2 cellular contexts compared by ENCODE assay signal in the genomic region with DNA sequence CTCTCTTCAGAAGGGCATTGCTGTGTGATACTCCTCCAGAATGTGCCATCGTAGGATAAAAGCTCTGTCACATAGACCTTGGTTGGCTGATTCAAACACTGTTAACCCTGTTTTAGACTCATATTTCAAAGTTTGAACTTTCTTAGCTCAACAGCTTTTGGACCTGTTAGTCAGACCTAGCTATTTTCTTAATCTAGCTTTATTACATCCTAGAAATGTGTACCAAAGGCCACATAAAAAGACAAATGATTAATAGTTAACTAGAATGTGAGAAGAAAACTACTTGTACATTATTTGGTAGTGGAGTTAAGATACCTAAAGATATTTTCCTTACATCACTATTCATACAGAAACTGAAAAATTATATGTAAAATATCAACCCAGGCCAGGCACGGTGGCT.
TF ChIP-seq lines count a peak whose summit lies in the region.

No MANE protein-coding gene starts in this region.

TF ChIP-seq in liver, 16 proteins besides CTCF, POLR2A, EP300 and RAD21:
- TF ChIP-seq NR2F2 (IDR thresholded peaks at IDR 0.05) (no peak), SP1 (IDR thresholded peaks at IDR 0.05) (no peak), JUND (IDR thresholded peaks at IDR 0.05) (peak in 1 of 2 donors; percentile 9), RXRA (IDR thresholded peaks at IDR 0.05) (no peak), FOXA2 (IDR thresholded peaks at IDR 0.05) (no peak), FOXA1 (IDR thresholded peaks at IDR 0.05) (no peak)
- TF ChIP-seq, protein P1, sequence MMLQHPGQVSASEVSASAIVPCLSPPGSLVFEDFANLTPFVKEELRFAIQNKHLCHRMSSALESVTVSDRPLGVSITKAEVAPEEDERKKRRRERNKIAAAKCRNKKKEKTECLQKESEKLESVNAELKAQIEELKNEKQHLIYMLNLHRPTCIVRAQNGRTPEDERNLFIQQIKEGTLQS (IDR thresholded peaks at IDR 0.05): no peak

TF ChIP-seq in HepG2, 621 proteins besides CTCF, POLR2A, EP300 and RAD21:
- no peak for TF ChIP-seq ZNF616 (CRISPR knock-in tag; IDR thresholded peaks at IDR 0.05; ENCODE audit: low read depth)
- no peak for TF ChIP-seq ZNF773 (CRISPR knock-in tag; IDR thresholded peaks at IDR 0.05; ENCODE audit: borderline replicate concordance)
- no peak for TF ChIP-seq KLF13 (CRISPR knock-in tag; IDR thresholded peaks at IDR 0.05)
- TF ChIP-seq CAMTA2 (CRISPR knock-in tag; IDR thresholded peaks at IDR 0.05; ENCODE audit: borderline replicate concordance): no peak
- no peak for TF ChIP-seq ZNF44 (CRISPR knock-in tag; IDR thresholded peaks at IDR 0.05)
- TF ChIP-seq POLR2AphosphoS2 (IDR thresholded peaks at IDR 0.05; ENCODE audit: low read depth, low read length): no peak
TF ChIP-seq in HepG2: peak in this region for 0.
